In genomic region chr2:241224851-241225438, GRCh38 we compare ENCODE assay signal across 18 cellular contexts. TPM values are rescaled to one million over a fixed set of nuclear protein-coding genes. Genes with fewer than 3 reads are reported as not detected.
DNase-seq lines count a peak whose midpoint lies in the region; ATAC-seq and TF ChIP-seq lines count a peak whose summit lies in the region.
"Had no signal": no experiment of that assay in that cellular context is flagged by ENCODE, and none has a peak within 500 bp of the region (broad histone marks: within the 10 kb centered on the region; RNA-seq: fewer than 3 reads in every experiment).

No MANE protein-coding gene starts in this region.

- H3K27ac Mint-ChIP-seq in endothelial cell (ENCODE audit: unreplicated experiment): peak overlapping the region; percentile 18
- peak overlapping the region; percentile 6 to 22 (median 14) for H3K27ac Mint-ChIP-seq in nephron

- H3K36me3 ChIP-seq in right atrium auricular region (peaks cover 28% of the 10 kb centered on the region), thyroid gland (peaks cover 36 to 37% of the 10 kb centered on the region in 2 donors)

- TF ChIP-seq CTCF in right atrium auricular region (IDR thresholded peaks at IDR 0.05) (no peak), endothelial cell (IDR thresholded peaks at IDR 0.05; ENCODE audit: unreplicated experiment) (no peak), nephron (IDR thresholded peaks at IDR 0.05; ENCODE audit: unreplicated experiment in 3 of 3) (no peak), thyroid gland (IDR thresholded peaks at IDR 0.05) (no peak)

- peaks cover 26% of the 10 kb centered on the region for H3K36me3 Mint-ChIP-seq in endothelial cell (ENCODE audit: low read depth, unreplicated experiment)
- H3K36me3 Mint-ChIP-seq in nephron (ENCODE audit: low read depth): peaks cover 35% of the 10 kb centered on the region

- TF ChIP-seq POLR2A in thyroid gland (IDR thresholded peaks at IDR 0.05): no peak

- ATAC-seq in left cardiac atrium (no peak), GM19452 (IDR thresholded peaks at IDR 0.05; ENCODE audit: unreplicated experiment) (no peak), HG03175 (IDR thresholded peaks at IDR 0.05; ENCODE audit: unreplicated experiment) (no peak)

- WGBS in thyroid gland, 2 donors: 94 to 95% methylated on average over 8 of the region's 8 CpGs

- H3K27ac ChIP-seq in right atrium auricular region (no peak overlapping the region), thyroid gland (no peak overlapping the region)
- H3K27ac ChIP-seq: lower lobe of right lung, PC-9, SK-N-MC had no signal

- peak; percentile 9 for DNase-seq in left cardiac atrium
- no peak for DNase-seq in right atrium auricular region (ENCODE audit: low spot score)
- no peak for DNase-seq in endothelial cell (ENCODE audit: low spot score)
- DNase-seq in thyroid gland: no peak
- no peak for DNase-seq in NCI-H1417 treated with DMSO at 0.1 percent for 48 hours (lab: John Stamatoyannopoulos, UW)
- DNase-seq: ACHN; central memory CD4-positive, alpha-beta T cell; GDM1; NCI-H1930; NCI-H345; PC-9 had no signal

- intact Hi-C loops in left cardiac atrium (cut with DNase I): no loop called here
- intact Hi-C loops in thyroid gland (cut with DNase I): no loop called here

- H3K9me3 Mint-ChIP-seq in endothelial cell (ENCODE audit: unreplicated experiment) (no peaks in the 10 kb centered on the region), nephron (no peaks in the 10 kb centered on the region)

- H3K4me1 ChIP-seq in right atrium auricular region: peaks cover 0 to 48% of the 10 kb centered on the region in 2 donors
- H3K4me1 ChIP-seq in thyroid gland: no peaks in the 10 kb centered on the region
- H3K4me1 ChIP-seq: lower lobe of right lung had no signal

- H3K27me3 ChIP-seq in right atrium auricular region: no peaks in the 10 kb centered on the region
- H3K27me3 ChIP-seq in thyroid gland: no peaks in the 10 kb centered on the region

- peaks cover 15% of the 10 kb centered on the region for H3K27me3 Mint-ChIP-seq in endothelial cell (ENCODE audit: unreplicated experiment)
- H3K27me3 Mint-ChIP-seq in nephron (ENCODE audit: low read depth): no peaks in the 10 kb centered on the region

- H3K4me1 Mint-ChIP-seq in endothelial cell (ENCODE audit: unreplicated experiment): peaks cover 35% of the 10 kb centered on the region
- peaks cover 30% of the 10 kb centered on the region for H3K4me1 Mint-ChIP-seq in nephron

- H3K9me3 ChIP-seq in right atrium auricular region (no peaks in the 10 kb centered on the region), thyroid gland (no peaks in the 10 kb centered on the region)
- H3K9me3 ChIP-seq: lower lobe of right lung had no signal

- H3K4me3 Mint-ChIP-seq in endothelial cell (ENCODE audit: unreplicated experiment): peak overlapping the region; percentile 47
- no peak overlapping the region for H3K4me3 Mint-ChIP-seq in nephron
- H3K4me3 Mint-ChIP-seq: CD14-positive monocyte had no signal

- H3K4me3 ChIP-seq in right atrium auricular region (no peak overlapping the region), thyroid gland (replicated peaks in 1 of 3) (no peak overlapping the region)
- H3K4me3 ChIP-seq: lower lobe of right lung, PC-9, SK-N-MC had no signal

RNA-seq across cellular contexts. Expression of gene ANO7, which starts 36.5 kb away (rescaled TPM):
- 1 to 10 TPM; 1.2 to 1.8 TPM for total RNA-seq in left cardiac atrium
- 1 to 10 TPM; 1.1 to 1.3 TPM for total RNA-seq in right atrium auricular region
- 16.1 TPM for total RNA-seq in endothelial cell (ENCODE audit: unreplicated experiment)
- total RNA-seq in thyroid gland: 1 to 10 TPM in 1 of 4 donors, under 1 TPM in 2, not detected in 1; 0.94 to 1.8 (median 0.98) TPM
- total RNA-seq: skeletal muscle tissue had no signal
